Comparison of ENCODE assay signal across 8 cellular contexts in the genomic region with DNA sequence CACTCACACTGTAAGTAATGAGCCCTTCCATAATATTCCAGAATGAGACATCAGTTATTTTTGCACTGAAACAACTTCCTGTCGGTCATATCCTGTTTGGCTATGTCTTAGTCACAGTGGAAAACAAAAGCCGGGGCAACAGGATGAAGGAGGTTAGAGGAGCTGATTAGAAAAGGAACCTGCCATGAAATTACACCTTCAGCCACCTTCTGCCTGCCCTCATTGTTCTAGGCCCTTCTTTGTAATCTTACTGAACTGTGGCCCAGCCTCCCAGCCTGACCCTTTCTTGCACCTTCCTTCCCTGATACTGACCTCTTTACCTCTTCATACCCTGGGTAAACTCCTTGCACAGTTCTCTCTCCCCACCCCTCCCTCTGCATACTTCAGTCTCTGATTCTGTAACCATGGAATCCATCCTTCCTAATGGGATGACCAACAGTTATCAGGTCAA.
A peak's percentile ranks its signal among the peaks of the same experiment; 100 is the strongest.
DNase-seq lines count a peak whose midpoint lies in the region; ATAC-seq and TF ChIP-seq lines count a peak whose summit lies in the region.

No MANE protein-coding gene starts in this region.

- no peak for TF ChIP-seq CTCF in fibroblast of mammary gland (conservative IDR thresholded peaks at IDR 0.05; ENCODE audit: control insufficient read depth, insufficient read depth, low read depth, low read length)

- ATAC-seq in GM18867 (IDR thresholded peaks at IDR 0.05; ENCODE audit: unreplicated experiment) = no peak

- no peaks in the 10 kb centered on the region for H3K9me3 ChIP-seq in skeletal muscle satellite cell (replicated peaks; ENCODE audit: low read length)

- H3K4me2 ChIP-seq in skeletal muscle satellite cell (ENCODE audit: low read length) = peak overlapping the region; percentile 23

- peaks cover 24% of the 10 kb centered on the region for H3K4me1 ChIP-seq in skeletal muscle satellite cell (ENCODE audit: control insufficient read depth, insufficient read depth, low read length)

- peak; percentile 6 for DNase-seq in stimulated activated CD8-positive, alpha-beta memory T cell treated with anti-CD3 and anti-CD28 coated beads, Interleukin-12 subunit alpha, Interleukin-12 subunit beta, amount 100 ng/mL, for 1 hour (ENCODE audit: low read depth)
- no peak for DNase-seq in stimulated activated CD8-positive, alpha-beta memory T cell treated with anti-CD3 and anti-CD28 coated beads, Interleukin-4, amount 100 ng/mL, for 48 hours
- DNase-seq in activated CD4-positive, alpha-beta T cell treated with anti-CD3 and anti-CD28 coated beads, Interleukin-2, amount 50 U/mL, for 48 hours = peak; percentile 29 to 35
- DNase-seq in fibroblast of mammary gland (ENCODE audit: low read depth) (peak; percentile 77), inferior parietal cortex (ENCODE audit: extremely low spot score) (no peak), cerebellar nuclear complex (lab: John Stamatoyannopoulos, UW) (no peak)

- peak overlapping the region; percentile 23 for H3K9ac ChIP-seq in skeletal muscle satellite cell (ENCODE audit: low read depth, low read length)

- no peak overlapping the region for H3K4me3 ChIP-seq in fibroblast of mammary gland (ENCODE audit: control insufficient read depth, low read depth, low read length)
- no peak overlapping the region for H3K4me3 ChIP-seq in skeletal muscle satellite cell (ENCODE audit: low read length)

- no peaks in the 10 kb centered on the region for H3K27me3 ChIP-seq in skeletal muscle satellite cell (ENCODE audit: control insufficient read depth, insufficient read depth, low read length)

- peaks cover 7% of the 10 kb centered on the region for H3K36me3 ChIP-seq in skeletal muscle satellite cell (ENCODE audit: insufficient read depth, low read length)

Comparison
In these comparisons a context has a peak if more than half of its experiments do, and no peak if none do; other contexts are left out.
1. DNase-seq: peak in stimulated activated CD8-positive, alpha-beta memory T cell treated with anti-CD3 and anti-CD28 coated beads, Interleukin-12 subunit alpha, Interleukin-12 subunit beta, amount 100 ng/mL, for 1 hour (single experiment), activated CD4-positive, alpha-beta T cell treated with anti-CD3 and anti-CD28 coated beads, Interleukin-2, amount 50 U/mL, for 48 hours (2 of 2) and fibroblast of mammary gland (single experiment); none in stimulated activated CD8-positive, alpha-beta memory T cell treated with anti-CD3 and anti-CD28 coated beads, Interleukin-4, amount 100 ng/mL, for 48 hours (single experiment), inferior parietal cortex (single experiment) and cerebellar nuclear complex (0 of 2).